ENCODE assay signal across 8 cellular contexts in genomic region chr22:17628304-17629166, GRCh38. TPM values are rescaled to one million over a fixed set of nuclear protein-coding genes. Genes with fewer than 3 reads are reported as not detected.
A peak's percentile ranks its signal among the peaks of the same experiment; 100 is the strongest.
DNase-seq lines count a peak whose midpoint lies in the region; TF ChIP-seq lines count a peak whose summit lies in the region.

Gene ATP6V1E1 (minus strand): TSS chr22:17628749. CDS start chr22:17628635, 114 bp downstream.

- peak within 1 kb of the TSS; percentile 99 for H3K27ac ChIP-seq in subcutaneous abdominal adipose tissue (ENCODE audit: low read depth, low read length)

- peak within 1 kb of the TSS; percentile 93 to 100 (median 97) for H3K9ac ChIP-seq in subcutaneous abdominal adipose tissue (ENCODE audit: low read length in 5 of 5)

- peak within 1 kb of the TSS; percentile 30 for H2AFZ ChIP-seq in neuron (ENCODE audit: low read depth, low read length)

- in situ Hi-C loops in SK-MEL-5 (cut with HindIII; ENCODE audit: low pct_unique_long_range_greater_than_20kb, low sequenced_read_pairs), result no loop called here

- H3K36me3 ChIP-seq in neuron (ENCODE audit: insufficient read depth, low read length) (peaks cover 8% of the 10 kb centered on the region), subcutaneous abdominal adipose tissue (ENCODE audit: control insufficient read depth in 5 of 5, insufficient read depth in 5 of 5, low read length in 5 of 5) (peaks cover 0 to 7% (median 0%) of the 10 kb centered on the region in 5 donors)

- H3K27me3 ChIP-seq in neuron (ENCODE audit: insufficient read depth, low read length) (no peaks in the 10 kb centered on the region), subcutaneous abdominal adipose tissue (ENCODE audit: control insufficient read depth in 5 of 5, insufficient read depth in 4 of 5, low read length in 5 of 5) (no peaks in the 10 kb centered on the region)

- peaks cover 11% of the 10 kb centered on the region for H3K4me1 ChIP-seq in neuron (ENCODE audit: insufficient read depth, low read length)
- peaks cover 0 to 26% (median 18%) of the 10 kb centered on the region in 5 donors for H3K4me1 ChIP-seq in subcutaneous abdominal adipose tissue (ENCODE audit: control insufficient read depth in 5 of 5, insufficient read depth in 5 of 5, low read length in 5 of 5)

- DNase-seq in GF-D8 (lab: John Stamatoyannopoulos, UW) (peak; percentile 94), HEK293T (ENCODE audit: extremely low spot score) (peak; percentile 99), MV-4-11 (lab: John Stamatoyannopoulos, UW) (peak; percentile 96), SK-MEL-5 (ENCODE audit: low read depth, low spot score) (peak; percentile 99), foreskin melanocyte (peak; percentile 96)
- DNase-seq in activated naive CD4-positive, alpha-beta T cell treated with Interleukin-2 at 50 U/mL for 16 hours, result peak; percentile 98

- POLR2A ChIA-PET in HEK293T (lab: Yijun Ruan, JAX), result no interaction called here

- H3K9me3 ChIP-seq in neuron (ENCODE audit: low read length) (no peaks in the 10 kb centered on the region), subcutaneous abdominal adipose tissue (ENCODE audit: control insufficient read depth in 5 of 5, low read length in 5 of 5) (no peaks in the 10 kb centered on the region)

- peak within 1 kb of the TSS; percentile 80 for H3K4me3 ChIP-seq in neuron (ENCODE audit: low read length)
- peak within 1 kb of the TSS; percentile 93 to 100 (median 99) for H3K4me3 ChIP-seq in subcutaneous abdominal adipose tissue (ENCODE audit: low read depth in 1 of 5, low read length in 5 of 5)

- CTCF ChIA-PET in HEK293T (lab: Yijun Ruan, JAX), result no interaction called here

TF ChIP-seq in HEK293T, 16 proteins besides CTCF, POLR2A, EP300 and RAD21:
- TF ChIP-seq CTBP1 (IDR thresholded peaks at IDR 0.05; ENCODE audit: borderline replicate concordance) (no peak), L3MBTL2 (conservative IDR thresholded peaks at IDR 0.05) (0 out of 2 replicates have a peak, but pooled peaks have one; percentile 26), FOXK2 (IDR thresholded peaks at IDR 0.05) (no peak), HDGF (IDR thresholded peaks at IDR 0.05; ENCODE audit: borderline replicate concordance) (no peak), SUZ12 (IDR thresholded peaks at IDR 0.05) (no peak), LEF1 (IDR thresholded peaks at IDR 0.05; ENCODE audit: borderline replicate concordance) (no peak), ARNT (IDR thresholded peaks at IDR 0.05) (no peak), ZNF384 (IDR thresholded peaks at IDR 0.05) (peak; percentile 76), FOXM1 (IDR thresholded peaks at IDR 0.05; ENCODE audit: borderline replicate concordance) (no peak), TARDBP (IDR thresholded peaks at IDR 0.05) (no peak), SP1 (IDR thresholded peaks at IDR 0.05) (no peak), PKNOX1 (IDR thresholded peaks at IDR 0.05) (0 out of 2 replicates have a peak, but pooled peaks have one; percentile 4), ELF4 (IDR thresholded peaks at IDR 0.05) (peak; percentile 58), BHLHE40 (IDR thresholded peaks at IDR 0.05; ENCODE audit: borderline replicate concordance) (no peak), FOXA1 (IDR thresholded peaks at IDR 0.05) (no peak), NFRKB (IDR thresholded peaks at IDR 0.05) (no peak)

RNA-seq across cellular contexts. Expression of gene ATP6V1E1, which starts in this region (rescaled TPM):
- total RNA-seq in SK-MEL-5 (2014; rRNA removed; shearing (Covaris generic)), result 353 and 392 TPM in 2 replicates
- polyA plus RNA-seq in SK-MEL-5 (2015; cell fraction: cytosol; rRNA removed), result 278 and 289 TPM in 2 replicates
- polyA plus RNA-seq in SK-MEL-5 (2015; cell fraction: nucleus; rRNA removed), result 93.1 and 103 TPM in 2 replicates

Comparison
In these comparisons a context has a peak if more than half of its experiments do, and no peak if none do; other contexts are left out.
1. Peak in every context shown above with its lines: DNase-seq, H3K4me3 ChIP-seq and H3K27ac ChIP-seq.